In the genomic region with DNA sequence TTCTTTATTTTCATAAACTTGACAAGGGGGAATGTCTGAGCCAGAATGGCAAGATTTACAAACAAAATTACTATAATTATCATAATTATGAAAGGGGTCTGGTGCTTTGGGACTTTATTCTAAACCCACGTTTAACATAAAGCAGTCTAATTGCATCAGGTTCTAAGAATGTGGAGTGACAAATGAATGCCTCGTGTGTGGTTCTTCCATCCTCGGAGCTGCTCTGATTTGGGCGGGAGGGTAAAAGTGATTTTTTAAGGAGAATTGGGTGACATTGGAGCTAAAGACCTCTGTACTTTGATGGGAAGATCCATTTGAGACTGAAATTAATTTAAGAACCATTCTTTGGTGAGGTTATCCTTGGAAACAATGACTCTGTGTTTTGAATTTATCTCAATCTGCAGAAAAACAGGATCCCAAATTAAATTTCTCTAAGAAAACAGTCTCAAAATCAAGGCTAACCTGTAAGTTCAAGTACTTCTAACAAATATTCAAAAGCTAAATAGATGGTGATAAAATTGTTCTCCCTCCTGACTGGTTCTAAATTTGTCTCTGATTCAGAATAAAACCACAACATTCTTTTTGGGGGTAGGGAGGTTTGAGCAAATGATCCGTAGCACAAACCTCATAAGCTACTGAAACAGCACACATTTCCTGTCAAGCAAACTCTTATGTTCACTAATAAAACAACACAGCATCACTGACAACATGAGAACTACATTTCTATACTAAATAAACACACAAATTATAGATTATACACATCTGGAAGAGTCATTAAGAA, we compare ENCODE assay signal across 13 cellular contexts.
DNase-seq lines count a peak whose midpoint lies in the region; ATAC-seq, FAIRE-seq and TF ChIP-seq lines count a peak whose summit lies in the region.
"Had no signal": no experiment of that assay in that cellular context is flagged by ENCODE, and none has a peak within 500 bp of the region (broad histone marks: within the 10 kb centered on the region; RNA-seq: fewer than 3 reads in every experiment).

No MANE protein-coding gene starts in this region.

- CTCF ChIA-PET in activated CD8-positive, alpha-beta memory T cell treated with anti-CD3 and anti-CD28 coated beads, Interleukin-2, amount 10 ng/mL, durations not matched to agents 7 days and 5 days (lab: Charles Lee): interaction anchor here (1.4 kb wide), 1 partner anchor 10 kb away, joined by 4 read pairs; no protein-coding TSS in a partner anchor

- H3K27ac Mint-ChIP-seq in activated CD8-positive, alpha-beta memory T cell treated with anti-CD3 and anti-CD28 coated beads, Interleukin-2, amount 10 ng/mL, durations not matched to agents 7 days and 5 days: no peak overlapping the region
- peak overlapping the region; percentile 95 for H3K27ac Mint-ChIP-seq in chondrocyte (ENCODE audit: unreplicated experiment)

- TF ChIP-seq CTCF in chondrocyte (IDR thresholded peaks at IDR 0.05): no peak

- no peak overlapping the region for H3K4me3 Mint-ChIP-seq in activated CD8-positive, alpha-beta memory T cell treated with anti-CD3 and anti-CD28 coated beads, Interleukin-2, amount 10 ng/mL, durations not matched to agents 7 days and 5 days
- H3K4me3 Mint-ChIP-seq in chondrocyte (ENCODE audit: unreplicated experiment): peak overlapping the region; percentile 28
- H3K4me3 Mint-ChIP-seq: naive B cell had no signal

- ATAC-seq in activated CD8-positive, alpha-beta memory T cell treated with anti-CD3 and anti-CD28 coated beads, Interleukin-2, amount 10 ng/mL, durations not matched to agents 7 days and 5 days: peak; percentile 45
- ATAC-seq in GM18520 (IDR thresholded peaks at IDR 0.05; ENCODE audit: unreplicated experiment): no peak
- ATAC-seq: gastroesophageal sphincter had no signal

- no peaks in the 10 kb centered on the region for H3K9me3 Mint-ChIP-seq in activated CD8-positive, alpha-beta memory T cell treated with anti-CD3 and anti-CD28 coated beads, Interleukin-2, amount 10 ng/mL, durations not matched to agents 7 days and 5 days (ENCODE audit: low read depth)
- no peaks in the 10 kb centered on the region for H3K9me3 Mint-ChIP-seq in chondrocyte (ENCODE audit: low read depth)
- H3K9me3 Mint-ChIP-seq: naive B cell had no signal

- DNase-seq in activated CD8-positive, alpha-beta memory T cell treated with anti-CD3 and anti-CD28 coated beads, Interleukin-2, amount 10 ng/mL, durations not matched to agents 7 days and 5 days: no peak
- DNase-seq in activated CD8-positive, alpha-beta memory T cell treated with anti-CD3 and anti-CD28 coated beads, Interleukin-2, amount 50 U/mL, for 4 hours: no peak
- DNase-seq in NCI-H146 treated with DMSO at 0.1 percent for 48 hours (lab: John Stamatoyannopoulos, UW; ENCODE audit: unreplicated experiment): peak; percentile 67
- DNase-seq in chondrocyte (ENCODE audit: low spot score): no peak
- peak; percentile 91 for DNase-seq in renal cortical epithelial cell (ENCODE audit: low read depth)
- no peak for DNase-seq in HTR-8/SVneo (ENCODE audit: insufficient read length, low spot score)
- no peak for DNase-seq in cortex of kidney (lab: John Stamatoyannopoulos, UW)
- DNase-seq: BE2C, naive B cell, NCI-H187 had no signal

- H3K36me3 Mint-ChIP-seq in activated CD8-positive, alpha-beta memory T cell treated with anti-CD3 and anti-CD28 coated beads, Interleukin-2, amount 10 ng/mL, durations not matched to agents 7 days and 5 days: peaks cover 3% of the 10 kb centered on the region
- peaks cover 7% of the 10 kb centered on the region for H3K36me3 Mint-ChIP-seq in chondrocyte (ENCODE audit: low read depth)
- H3K36me3 Mint-ChIP-seq: naive B cell had no signal

- no peak for FAIRE-seq in HTR-8/SVneo (lab: Jason Lieb, UNC)
- FAIRE-seq: H1 had no signal

- H3K27me3 Mint-ChIP-seq in activated CD8-positive, alpha-beta memory T cell treated with anti-CD3 and anti-CD28 coated beads, Interleukin-2, amount 10 ng/mL, durations not matched to agents 7 days and 5 days: no peaks in the 10 kb centered on the region
- H3K27me3 Mint-ChIP-seq in chondrocyte (ENCODE audit: low read depth): no peaks in the 10 kb centered on the region

- peaks cover 19% of the 10 kb centered on the region for H3K4me1 Mint-ChIP-seq in activated CD8-positive, alpha-beta memory T cell treated with anti-CD3 and anti-CD28 coated beads, Interleukin-2, amount 10 ng/mL, durations not matched to agents 7 days and 5 days
- H3K4me1 Mint-ChIP-seq in chondrocyte (ENCODE audit: low read depth): peaks cover 27% of the 10 kb centered on the region

Comparison
In these comparisons a context has a peak if more than half of its experiments do, and no peak if none do; other contexts are left out.
1. DNase-seq: peak in NCI-H146 treated with DMSO at 0.1 percent for 48 hours (single experiment) and renal cortical epithelial cell (single experiment); none in activated CD8-positive, alpha-beta memory T cell treated with anti-CD3 and anti-CD28 coated beads, Interleukin-2, amount 10 ng/mL, durations not matched to agents 7 days and 5 days (single experiment), activated CD8-positive, alpha-beta memory T cell treated with anti-CD3 and anti-CD28 coated beads, Interleukin-2, amount 50 U/mL, for 4 hours (single experiment), chondrocyte (single experiment), HTR-8/SVneo (single experiment) and cortex of kidney (single experiment).